ENCODE assay signal across 8 cellular contexts in the genomic region with DNA sequence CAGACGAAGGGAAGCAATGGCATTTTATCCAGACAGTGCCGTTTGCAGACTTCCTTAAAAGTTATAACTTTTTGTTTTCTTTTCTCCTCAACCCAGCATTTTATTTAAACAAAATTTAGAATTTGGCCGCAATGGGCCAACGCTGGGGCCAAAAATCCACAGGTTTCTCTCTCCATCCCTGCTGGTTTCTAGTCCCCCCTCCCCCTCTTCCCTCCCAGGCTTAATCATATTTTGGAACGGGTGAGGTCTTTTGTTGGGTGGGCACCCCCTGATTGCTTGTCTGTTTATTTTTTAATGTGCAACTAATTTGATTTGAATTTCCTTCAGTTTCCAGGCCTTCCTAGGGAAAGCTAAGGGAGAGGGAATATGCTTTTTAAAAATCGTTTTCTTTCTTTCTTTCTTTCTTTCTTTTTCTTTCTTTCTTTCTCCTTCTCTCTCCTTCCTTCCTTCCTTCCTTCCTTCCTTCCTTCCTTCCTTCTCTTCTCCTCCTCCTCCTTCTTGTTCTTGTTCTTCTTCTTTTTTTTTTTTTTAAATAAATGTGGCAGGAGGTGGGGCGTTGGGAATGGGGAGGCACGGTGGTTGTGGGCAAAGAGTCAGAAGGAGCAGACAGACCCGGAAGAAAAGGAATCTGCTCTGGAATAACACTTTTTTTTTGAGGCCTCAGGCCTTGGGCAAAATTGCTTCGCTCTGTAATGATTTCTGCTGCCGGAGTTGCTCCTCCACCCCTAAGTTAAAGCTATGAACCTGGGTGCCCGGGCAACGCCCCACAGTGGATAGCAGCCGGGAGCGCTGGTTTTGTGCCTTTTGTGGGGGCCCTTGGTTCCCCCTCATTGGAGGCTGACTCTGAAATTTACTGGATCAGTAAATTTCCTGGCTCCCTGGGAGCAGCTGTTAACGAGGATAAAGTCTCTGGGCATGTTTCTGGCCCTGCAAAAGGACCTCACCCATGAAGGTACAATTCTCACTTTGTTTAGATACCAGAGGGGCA. TPM values are rescaled to one million over a fixed set of nuclear protein-coding genes. Genes with fewer than 3 reads are reported as not detected.
A peak's percentile ranks its signal among the peaks of the same experiment; 100 is the strongest.
DNase-seq lines count a peak whose midpoint lies in the region; ATAC-seq, FAIRE-seq and TF ChIP-seq lines count a peak whose summit lies in the region.

No MANE protein-coding gene starts in this region.

- peak overlapping the region; percentile 90 for H3K4me2 ChIP-seq in astrocyte (ENCODE audit: low read length)

- H3K9me3 ChIP-seq in astrocyte (ENCODE audit: insufficient read depth, low read depth, low read length) = no peaks in the 10 kb centered on the region
- no peaks in the 10 kb centered on the region for H3K9me3 ChIP-seq in stomach

- WGBS in stomach, 5 donors = 9 to 17% (median 12%) methylated on average over 16 of the region's 16 CpGs

- peaks cover 66% of the 10 kb centered on the region for H3K4me1 Mint-ChIP-seq in CD14-positive monocyte
- peaks cover 37% of the 10 kb centered on the region for H3K4me1 Mint-ChIP-seq in astrocyte (ENCODE audit: low read depth, unreplicated experiment)

- no peak for TF ChIP-seq EP300 in Ishikawa (IDR thresholded peaks at IDR 0.05; ENCODE audit: borderline replicate concordance)
- TF ChIP-seq EP300 in stomach (IDR thresholded peaks at IDR 0.05) = no peak

- no peak for ATAC-seq in HG02588 (IDR thresholded peaks at IDR 0.05; ENCODE audit: unreplicated experiment)

- H3K36me3 Mint-ChIP-seq in CD14-positive monocyte (peaks cover 0 to 19% of the 10 kb centered on the region in 2 donors), astrocyte (ENCODE audit: low read depth, unreplicated experiment) (peaks cover 7% of the 10 kb centered on the region)

- peaks cover 74% of the 10 kb centered on the region for H3K79me2 ChIP-seq in astrocyte (ENCODE audit: insufficient read depth, low read length)

- H3K4me3 ChIP-seq in astrocyte (ENCODE audit: insufficient read depth, low read depth, low read length) = peak overlapping the region; percentile 92
- peak overlapping the region; percentile 76 to 99 (median 95) for H3K4me3 ChIP-seq in stomach

- H3K27ac Mint-ChIP-seq in CD14-positive monocyte (peak overlapping the region; percentile 89 to 96 (median 93)), astrocyte (ENCODE audit: unreplicated experiment) (peak overlapping the region; percentile 93)

- intact Hi-C loops in CD14-positive monocyte (cut with micrococcal nuclease) = loop anchor here in 1 of 2 donors (5.0 kb wide), 1 partner anchor 66 kb away; no protein-coding TSS in a partner anchor
- intact Hi-C loops in stomach (cut with DNase I; ENCODE audit: low total_unique reads) = no loop called here

- H3K4me1 ChIP-seq in astrocyte (ENCODE audit: insufficient read depth, low read length) = peaks cover 33% of the 10 kb centered on the region
- peaks cover 21 to 59% (median 40%) of the 10 kb centered on the region in 4 donors for H3K4me1 ChIP-seq in stomach

- no peak for DNase-seq in CD14-positive monocyte (ENCODE audit: low spot score)
- peak; percentile 43 for DNase-seq in astrocyte (ENCODE audit: low read depth)
- peak; percentile 65 for DNase-seq in islet precursor cell
- peak; percentile 33 for DNase-seq in stomach
- no peak for DNase-seq in GF-D8 (lab: John Stamatoyannopoulos, UW)
- DNase-seq in activated CD4-positive, CD25-positive, alpha-beta regulatory T cell treated with anti-CD3 and anti-CD28 coated beads, Interleukin-2, amount 50 U/mL, for 72 hours = no peak

- peaks cover 50% of the 10 kb centered on the region for H4K20me1 ChIP-seq in astrocyte (ENCODE audit: insufficient read depth, low read length)

- H3K27ac ChIP-seq in astrocyte (ENCODE audit: low read depth, low read length) (peak overlapping the region; percentile 99), stomach (peak overlapping the region; percentile 97 to 100 (median 99))

- H3K27me3 ChIP-seq in astrocyte (ENCODE audit: insufficient read depth, low read length) = no peaks in the 10 kb centered on the region
- no peaks in the 10 kb centered on the region for H3K27me3 ChIP-seq in stomach

- no peak overlapping the region for H2AFZ ChIP-seq in astrocyte (ENCODE audit: low read depth, low read length)

- H3K36me3 ChIP-seq in astrocyte (ENCODE audit: insufficient read depth, low read length) = peaks cover 3% of the 10 kb centered on the region
- H3K36me3 ChIP-seq in stomach = no peaks in the 10 kb centered on the region

- H3K4me3 Mint-ChIP-seq in CD14-positive monocyte (peak overlapping the region; percentile 90 to 93), astrocyte (ENCODE audit: unreplicated experiment) (peak overlapping the region; percentile 96)

- TF ChIP-seq CTCF in CD14-positive monocyte (IDR thresholded peaks at IDR 0.05) (peak; percentile 0), astrocyte (IDR thresholded peaks at IDR 0.05; ENCODE audit: insufficient read depth, low read depth, low read length) (no peak), stomach (IDR thresholded peaks at IDR 0.05) (no peak)

- no peak for TF ChIP-seq RAD21 in Ishikawa (IDR thresholded peaks at IDR 0.05; ENCODE audit: low read depth)

- H3K9ac ChIP-seq in astrocyte (ENCODE audit: low read length) = peak overlapping the region; percentile 100

- FAIRE-seq in astrocyte (lab: Jason Lieb, UNC) = no peak

- H3K27me3 Mint-ChIP-seq in CD14-positive monocyte (ENCODE audit: low read depth in 3 of 3) = peaks cover 0 to 1% (median 0%) of the 10 kb centered on the region in 3 donors
- H3K27me3 Mint-ChIP-seq in astrocyte (ENCODE audit: low read depth, unreplicated experiment) = no peaks in the 10 kb centered on the region

- no peak for TF ChIP-seq POLR2A in stomach (IDR thresholded peaks at IDR 0.05)

- H3K9me3 Mint-ChIP-seq in CD14-positive monocyte (peaks cover 0 to 2% (median 0%) of the 10 kb centered on the region in 7 donors), astrocyte (ENCODE audit: unreplicated experiment) (no peaks in the 10 kb centered on the region)

TF ChIP-seq in Ishikawa, 13 proteins besides CTCF, POLR2A, EP300 and RAD21:
- TF ChIP-seq, protein P1, sequence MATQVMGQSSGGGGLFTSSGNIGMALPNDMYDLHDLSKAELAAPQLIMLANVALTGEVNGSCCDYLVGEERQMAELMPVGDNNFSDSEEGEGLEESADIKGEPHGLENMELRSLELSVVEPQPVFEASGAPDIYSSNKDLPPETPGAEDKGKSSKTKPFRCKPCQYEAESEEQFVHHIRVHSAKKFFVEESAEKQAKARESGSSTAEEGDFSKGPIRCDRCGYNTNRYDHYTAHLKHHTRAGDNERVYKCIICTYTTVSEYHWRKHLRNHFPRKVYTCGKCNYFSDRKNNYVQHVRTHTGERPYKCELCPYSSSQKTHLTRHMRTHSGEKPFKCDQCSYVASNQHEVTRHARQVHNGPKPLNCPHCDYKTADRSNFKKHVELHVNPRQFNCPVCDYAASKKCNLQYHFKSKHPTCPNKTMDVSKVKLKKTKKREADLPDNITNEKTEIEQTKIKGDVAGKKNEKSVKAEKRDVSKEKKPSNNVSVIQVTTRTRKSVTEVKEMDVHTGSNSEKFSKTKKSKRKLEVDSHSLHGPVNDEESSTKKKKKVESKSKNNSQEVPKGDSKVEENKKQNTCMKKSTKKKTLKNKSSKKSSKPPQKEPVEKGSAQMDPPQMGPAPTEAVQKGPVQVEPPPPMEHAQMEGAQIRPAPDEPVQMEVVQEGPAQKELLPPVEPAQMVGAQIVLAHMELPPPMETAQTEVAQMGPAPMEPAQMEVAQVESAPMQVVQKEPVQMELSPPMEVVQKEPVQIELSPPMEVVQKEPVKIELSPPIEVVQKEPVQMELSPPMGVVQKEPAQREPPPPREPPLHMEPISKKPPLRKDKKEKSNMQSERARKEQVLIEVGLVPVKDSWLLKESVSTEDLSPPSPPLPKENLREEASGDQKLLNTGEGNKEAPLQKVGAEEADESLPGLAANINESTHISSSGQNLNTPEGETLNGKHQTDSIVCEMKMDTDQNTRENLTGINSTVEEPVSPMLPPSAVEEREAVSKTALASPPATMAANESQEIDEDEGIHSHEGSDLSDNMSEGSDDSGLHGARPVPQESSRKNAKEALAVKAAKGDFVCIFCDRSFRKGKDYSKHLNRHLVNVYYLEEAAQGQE (IDR thresholded peaks at IDR 0.05; ENCODE audit: low read depth) = no peak
- 0 out of 2 replicates have a peak, but pooled peaks have one; percentile 6 for TF ChIP-seq ZBTB7A (IDR thresholded peaks at IDR 0.05; ENCODE audit: low read depth)
- TF ChIP-seq TEAD4 (IDR thresholded peaks at IDR 0.05) = no peak
- TF ChIP-seq, protein P2, sequence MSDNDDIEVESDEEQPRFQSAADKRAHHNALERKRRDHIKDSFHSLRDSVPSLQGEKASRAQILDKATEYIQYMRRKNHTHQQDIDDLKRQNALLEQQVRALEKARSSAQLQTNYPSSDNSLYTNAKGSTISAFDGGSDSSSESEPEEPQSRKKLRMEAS (IDR thresholded peaks at IDR 0.05) = no peak

RNA-seq across cellular contexts. Expression of gene FNDC3B, which starts 1.9 kb away (rescaled TPM):
- polyA plus RNA-seq in CD14-positive monocyte (10 to 100 TPM; 25.7 to 36.1 TPM), stomach (10 to 100 TPM in 2 of 3 donors, 1 to 10 TPM in 1; 6.0 to 21.2 (median 16.5) TPM)
- total RNA-seq in astrocyte (327 and 332 TPM in 2 replicates), stomach (100 to 1,000 TPM in 2 of 5 donors, 10 to 100 TPM in 3; 44.9 to 229 (median 75.3) TPM)

Comparison
In these comparisons a context has a peak if more than half of its experiments do, and no peak if none do; other contexts are left out.
1. DNase-seq: peak in astrocyte (single experiment), islet precursor cell (single experiment) and stomach (single experiment); none in CD14-positive monocyte (single experiment), GF-D8 (single experiment) and activated CD4-positive, CD25-positive, alpha-beta regulatory T cell treated with anti-CD3 and anti-CD28 coated beads, Interleukin-2, amount 50 U/mL, for 72 hours (single experiment).